ENCODE assay signal across 15 cellular contexts in genomic region chr12:70756791-70757190, GRCh38.
DNase-seq lines count a peak whose midpoint lies in the region; ATAC-seq and TF ChIP-seq lines count a peak whose summit lies in the region.
"Had no signal": no experiment of that assay in that cellular context is flagged by ENCODE, and none has a peak within 500 bp of the region (broad histone marks: within the 10 kb centered on the region; RNA-seq: fewer than 3 reads in every experiment).

No MANE protein-coding gene starts in this region.

- WGBS in SK-N-SH (ENCODE audit: low lambda C conversion rate): 5% methylated on average over 2 of the region's 2 CpGs

- H3K4me1 ChIP-seq in SK-N-SH (ENCODE audit: control insufficient read depth in 1 of 2, insufficient read depth in 2 of 2, low read depth in 1 of 2, low read length in 1 of 2) (peaks cover 5 to 10% of the 10 kb centered on the region in 2 experiments), ascending aorta (no peaks in the 10 kb centered on the region)
- H3K4me1 ChIP-seq: HAP-1, lower lobe of right lung had no signal

- POLR2A ChIA-PET in SK-N-SH (lab: Yijun Ruan, JAX): no interaction called here

- DNase-seq in NCI-H2196 (lab: John Stamatoyannopoulos, UW; ENCODE audit: unreplicated experiment) (peak; percentile 7), NCI-H2196 treated with DMSO at 0.1 percent for 48 hours (lab: John Stamatoyannopoulos, UW; ENCODE audit: unreplicated experiment) (no peak), NCI-H2029 (lab: John Stamatoyannopoulos, UW) (peak; percentile 44), SK-N-SH (peak; percentile 27), putamen (ENCODE audit: low spot score) (peak; percentile 19), AML-193 (lab: John Stamatoyannopoulos, UW) (no peak), ascending aorta (ENCODE audit: low spot score in 2 of 2) (no peak)
- DNase-seq: ACHN; activated naive CD4-positive, alpha-beta T cell; lower lobe of right lung; NK-92 treated with Interleukin-12 subunit alpha and Interleukin-12 subunit beta, amount 100 ng/mL, for 24 hours; stimulated activated CD4-positive, alpha-beta T cell treated with anti-CD3 and anti-CD28 coated beads, Interleukin-4, amount 100 ng/mL, for 24 hours had no signal

- no peak overlapping the region for H3K9ac ChIP-seq in SK-N-SH

- no peak overlapping the region for H3K4me3 ChIP-seq in SK-N-SH (ENCODE audit: low read depth in 2 of 2, low read length in 1 of 2)
- H3K4me3 ChIP-seq in ascending aorta: no peak overlapping the region
- H3K4me3 ChIP-seq: HAP-1, lower lobe of right lung had no signal

- no peak for TF ChIP-seq RAD21 in SK-N-SH (IDR thresholded peaks at IDR 0.05; ENCODE audit: low read length)

- no peak; a peak in 1 of 4 replicates for TF ChIP-seq EP300 in SK-N-SH (IDR thresholded peaks at IDR 0.05; ENCODE audit: borderline replicate concordance in 1 of 2, low read depth in 1 of 2, low read length in 1 of 2)

- H3K79me2 ChIP-seq in SK-N-SH (ENCODE audit: insufficient read depth): no peaks in the 10 kb centered on the region

- H3K27ac ChIP-seq in SK-N-SH (ENCODE audit: low read depth in 2 of 2, low read length in 1 of 2): peak overlapping the region in 1 of 2 experiments; percentile 4; a peak in 2 of 4 replicates
- no peak overlapping the region for H3K27ac ChIP-seq in ascending aorta
- H3K27ac ChIP-seq: lower lobe of right lung, RWPE1 had no signal

- intact Hi-C loops in ascending aorta (cut with DNase I): no loop called here

- no peak overlapping the region for H2AFZ ChIP-seq in SK-N-SH (ENCODE audit: low read depth)

- peaks cover 7% of the 10 kb centered on the region for H3F3A ChIP-seq in SK-N-SH (replicated peaks; ENCODE audit: insufficient read depth)

- H3K9me2 ChIP-seq in SK-N-SH: no peaks in the 10 kb centered on the region

- no peaks in the 10 kb centered on the region for H3K27me3 ChIP-seq in SK-N-SH (ENCODE audit: insufficient read depth)
- no peaks in the 10 kb centered on the region for H3K27me3 ChIP-seq in ascending aorta

- TF ChIP-seq CTCF in SK-N-SH (IDR thresholded peaks at IDR 0.05) (no peak), ascending aorta (IDR thresholded peaks at IDR 0.05) (no peak)

- peak overlapping the region; percentile 39; the same call in 1 of the 2 replicates for H3K4me2 ChIP-seq in SK-N-SH

- CTCF ChIA-PET in SK-N-SH (lab: Yijun Ruan, JAX): interaction anchor here (1.1 to 1.7 kb wide), 2 partner anchors 32 to 166 kb away, joined by 3 to 4 read pairs; no protein-coding TSS in a partner anchor

- ATAC-seq in HG02763 (IDR thresholded peaks at IDR 0.05; ENCODE audit: unreplicated experiment): no peak
- ATAC-seq: lower lobe of right lung had no signal

- H4K20me1 ChIP-seq in SK-N-SH (ENCODE audit: insufficient read depth): no peaks in the 10 kb centered on the region

- no peaks in the 10 kb centered on the region for H3K36me3 ChIP-seq in SK-N-SH (replicated peaks in 1 of 2; ENCODE audit: control insufficient read depth in 1 of 2, insufficient read depth in 2 of 2, low read length in 1 of 2)
- H3K36me3 ChIP-seq in ascending aorta: no peaks in the 10 kb centered on the region
- H3K36me3 ChIP-seq: HAP-1, lower lobe of right lung had no signal

- H3K9me3 ChIP-seq in SK-N-SH (no peaks in the 10 kb centered on the region), ascending aorta (no peaks in the 10 kb centered on the region)
- H3K9me3 ChIP-seq: HAP-1, lower lobe of right lung had no signal

TF ChIP-seq in SK-N-SH, 30 proteins besides CTCF, POLR2A, EP300 and RAD21:
- TF ChIP-seq JUND (IDR thresholded peaks at IDR 0.05): no peak
- no peak for TF ChIP-seq RXRA (IDR thresholded peaks at IDR 0.05; ENCODE audit: borderline replicate concordance, low read depth)
- TF ChIP-seq RCOR1 (IDR thresholded peaks at IDR 0.05; ENCODE audit: low read length): peak; percentile 33; the same call in 1 of the 2 replicates
- no peak for TF ChIP-seq TCF12 (IDR thresholded peaks at IDR 0.05)
- no peak for TF ChIP-seq PBX3 (IDR thresholded peaks at IDR 0.05)
- TF ChIP-seq FOXM1 (IDR thresholded peaks at IDR 0.05; ENCODE audit: low read depth): no peak
- peak; percentile 41 for TF ChIP-seq NFIC (IDR thresholded peaks at IDR 0.05; ENCODE audit: borderline replicate concordance)
- no peak for TF ChIP-seq RFX5 (IDR thresholded peaks at IDR 0.05; ENCODE audit: low read length)
- TF ChIP-seq MEF2A (IDR thresholded peaks at IDR 0.05; ENCODE audit: borderline replicate concordance, low read depth): no peak
- no peak for TF ChIP-seq FOSL2 (IDR thresholded peaks at IDR 0.05; ENCODE audit: borderline replicate concordance, low read depth)
- TF ChIP-seq SIN3A (IDR thresholded peaks at IDR 0.05; ENCODE audit: borderline replicate concordance, low read depth, low read length): no peak
- no peak for TF ChIP-seq TEAD4 (IDR thresholded peaks at IDR 0.05; ENCODE audit: borderline replicate concordance, insufficient read depth)
- TF ChIP-seq YY1 (IDR thresholded peaks at IDR 0.05; ENCODE audit: low read depth): no peak
- TF ChIP-seq POLR2AphosphoS5 (IDR thresholded peaks at IDR 0.05; ENCODE audit: low read depth, low read length): no peak
- no peak for TF ChIP-seq USF2 (IDR thresholded peaks at IDR 0.05; ENCODE audit: borderline replicate concordance, low read depth, low read length)
- no peak for TF ChIP-seq SMC3 (IDR thresholded peaks at IDR 0.05; ENCODE audit: low read depth, low read length)
- TF ChIP-seq USF1 (IDR thresholded peaks at IDR 0.05; ENCODE audit: borderline replicate concordance, low read depth): no peak
- no peak for TF ChIP-seq ZBTB33 (IDR thresholded peaks at IDR 0.05; ENCODE audit: borderline replicate concordance, low read depth)
- no peak for TF ChIP-seq ELF1 (IDR thresholded peaks at IDR 0.05)
- 0 out of 2 replicates have a peak, but pooled peaks have one; percentile 8 for TF ChIP-seq GATA2 (CRISPR knock-in tag; IDR thresholded peaks at IDR 0.05)
- TF ChIP-seq TAF1 (IDR thresholded peaks at IDR 0.05; ENCODE audit: borderline replicate concordance, low read depth, low read length): no peak

Comparison
In these comparisons a context has a peak if more than half of its experiments do, and no peak if none do; other contexts are left out.
1. DNase-seq: peak in NCI-H2196 (single experiment), NCI-H2029 (single experiment), SK-N-SH (single experiment) and putamen (single experiment); none in NCI-H2196 treated with DMSO at 0.1 percent for 48 hours (single experiment), AML-193 (0 of 2) and ascending aorta (0 of 2).